1 cellular context compared by ENCODE assay signal in the genomic region with DNA sequence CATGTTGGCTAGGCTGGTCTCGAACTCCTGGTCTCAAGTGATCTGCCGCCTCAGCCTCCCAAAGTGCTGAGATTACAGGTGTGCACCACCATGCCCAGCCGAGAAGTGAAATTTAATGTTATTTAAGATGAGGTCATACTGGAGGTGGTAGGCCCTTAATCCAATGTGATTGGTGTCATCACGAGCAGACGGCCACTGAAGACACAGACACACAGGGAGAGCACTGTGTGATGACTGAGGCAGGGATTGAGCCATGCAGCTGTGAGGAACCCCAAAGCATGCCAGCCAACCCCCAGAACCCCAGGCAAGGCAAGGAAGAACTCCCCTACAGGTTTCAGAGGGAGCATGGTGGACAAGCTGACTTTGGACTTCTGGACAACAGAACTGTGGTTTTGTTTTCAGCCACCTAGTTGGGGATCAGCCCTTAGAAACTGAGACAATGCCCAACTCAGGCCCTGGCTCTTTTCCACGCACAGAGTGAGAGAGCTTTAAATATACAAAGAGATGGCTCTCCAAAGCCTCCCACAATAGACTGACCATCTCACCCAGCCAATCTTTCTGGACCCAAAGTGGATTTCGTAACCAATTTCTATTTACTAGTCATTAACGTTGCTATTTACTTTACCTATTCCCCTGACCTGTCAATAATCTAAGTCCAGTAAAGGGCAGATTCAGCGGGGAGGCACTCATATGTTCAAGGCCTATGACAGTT.
TF ChIP-seq lines count a peak whose summit lies in the region.

No MANE protein-coding gene starts in this region.

TF ChIP-seq in HepG2, 621 proteins besides CTCF, POLR2A, EP300 and RAD21 (continued from another document and continues in another):
- TF ChIP-seq ZNF550 (CRISPR knock-in tag; IDR thresholded peaks at IDR 0.05; ENCODE audit: borderline replicate concordance) (no peak), ZNF503 (CRISPR knock-in tag; IDR thresholded peaks at IDR 0.05) (peak; percentile 98), REPIN1 (CRISPR knock-in tag; IDR thresholded peaks at IDR 0.05; ENCODE audit: borderline replicate concordance, low read depth) (peak; percentile 89), DDIT3 (CRISPR knock-in tag; IDR thresholded peaks at IDR 0.05) (no peak), ZNF737 (CRISPR knock-in tag; IDR thresholded peaks at IDR 0.05; ENCODE audit: borderline replicate concordance) (no peak), ZNF709 (CRISPR knock-in tag; IDR thresholded peaks at IDR 0.05) (peak; percentile 57; the same call in 1 of the 2 replicates), ARNTL (CRISPR knock-in tag; IDR thresholded peaks at IDR 0.05) (peak; percentile 91), IKZF4 (CRISPR knock-in tag; IDR thresholded peaks at IDR 0.05; ENCODE audit: borderline replicate concordance, low read depth, not compliant biosample characterization) (no peak), SMAD3 (CRISPR knock-in tag; IDR thresholded peaks at IDR 0.05) (peak; percentile 93), SIX1 (CRISPR knock-in tag; IDR thresholded peaks at IDR 0.05; ENCODE audit: borderline replicate concordance) (peak; percentile 90; the same call in 1 of the 2 replicates), ZNF543 (CRISPR knock-in tag; IDR thresholded peaks at IDR 0.05) (peak; percentile 72; the same call in 1 of the 2 replicates), DMAP1 (CRISPR knock-in tag; IDR thresholded peaks at IDR 0.05) (peak; percentile 72; the same call in 1 of the 2 replicates), TMF1 (CRISPR knock-in tag; IDR thresholded peaks at IDR 0.05; ENCODE audit: low read depth) (no peak), ZNF124 (CRISPR knock-in tag; IDR thresholded peaks at IDR 0.05) (peak; percentile 82), PHF8 (CRISPR knock-in tag; IDR thresholded peaks at IDR 0.05) (peak; percentile 27; the same call in 1 of the 2 replicates), HIVEP1 (CRISPR knock-in tag; IDR thresholded peaks at IDR 0.05) (no peak), EED (CRISPR knock-in tag; IDR thresholded peaks at IDR 0.05) (peak; percentile 51; the same call in 1 of the 2 replicates), ZMYM2 (CRISPR knock-in tag; IDR thresholded peaks at IDR 0.05) (peak; percentile 91), HDAC2 (CRISPR knock-in tag; IDR thresholded peaks at IDR 0.05) (peak; percentile 96), FOXO1 (CRISPR knock-in tag; IDR thresholded peaks at IDR 0.05) (peak; percentile 93), HNF4G (IDR thresholded peaks at IDR 0.05; ENCODE audit: borderline replicate concordance, low read depth, low read length) (peak; percentile 91), HNF4G (CRISPR knock-in tag; IDR thresholded peaks at IDR 0.05; ENCODE audit: borderline replicate concordance, low read depth) (peak; percentile 91; the same call in 1 of the 2 replicates), ZNF629 (CRISPR knock-in tag; conservative IDR thresholded peaks at IDR 0.05) (peak; percentile 47; the same call in 1 of the 2 replicates), ZNF460 (CRISPR knock-in tag; IDR thresholded peaks at IDR 0.05; ENCODE audit: borderline replicate concordance) (peak; percentile 92), RFX3 (CRISPR knock-in tag; IDR thresholded peaks at IDR 0.05) (peak; percentile 72), GATAD2A (CRISPR knock-in tag; IDR thresholded peaks at IDR 0.05) (peak; percentile 98), CBX2 (IDR thresholded peaks at IDR 0.05; ENCODE audit: low read depth, low read length) (no peak), CBX2 (CRISPR knock-in tag; IDR thresholded peaks at IDR 0.05; ENCODE audit: low read depth) (no peak)
- TF ChIP-seq, protein P1, sequence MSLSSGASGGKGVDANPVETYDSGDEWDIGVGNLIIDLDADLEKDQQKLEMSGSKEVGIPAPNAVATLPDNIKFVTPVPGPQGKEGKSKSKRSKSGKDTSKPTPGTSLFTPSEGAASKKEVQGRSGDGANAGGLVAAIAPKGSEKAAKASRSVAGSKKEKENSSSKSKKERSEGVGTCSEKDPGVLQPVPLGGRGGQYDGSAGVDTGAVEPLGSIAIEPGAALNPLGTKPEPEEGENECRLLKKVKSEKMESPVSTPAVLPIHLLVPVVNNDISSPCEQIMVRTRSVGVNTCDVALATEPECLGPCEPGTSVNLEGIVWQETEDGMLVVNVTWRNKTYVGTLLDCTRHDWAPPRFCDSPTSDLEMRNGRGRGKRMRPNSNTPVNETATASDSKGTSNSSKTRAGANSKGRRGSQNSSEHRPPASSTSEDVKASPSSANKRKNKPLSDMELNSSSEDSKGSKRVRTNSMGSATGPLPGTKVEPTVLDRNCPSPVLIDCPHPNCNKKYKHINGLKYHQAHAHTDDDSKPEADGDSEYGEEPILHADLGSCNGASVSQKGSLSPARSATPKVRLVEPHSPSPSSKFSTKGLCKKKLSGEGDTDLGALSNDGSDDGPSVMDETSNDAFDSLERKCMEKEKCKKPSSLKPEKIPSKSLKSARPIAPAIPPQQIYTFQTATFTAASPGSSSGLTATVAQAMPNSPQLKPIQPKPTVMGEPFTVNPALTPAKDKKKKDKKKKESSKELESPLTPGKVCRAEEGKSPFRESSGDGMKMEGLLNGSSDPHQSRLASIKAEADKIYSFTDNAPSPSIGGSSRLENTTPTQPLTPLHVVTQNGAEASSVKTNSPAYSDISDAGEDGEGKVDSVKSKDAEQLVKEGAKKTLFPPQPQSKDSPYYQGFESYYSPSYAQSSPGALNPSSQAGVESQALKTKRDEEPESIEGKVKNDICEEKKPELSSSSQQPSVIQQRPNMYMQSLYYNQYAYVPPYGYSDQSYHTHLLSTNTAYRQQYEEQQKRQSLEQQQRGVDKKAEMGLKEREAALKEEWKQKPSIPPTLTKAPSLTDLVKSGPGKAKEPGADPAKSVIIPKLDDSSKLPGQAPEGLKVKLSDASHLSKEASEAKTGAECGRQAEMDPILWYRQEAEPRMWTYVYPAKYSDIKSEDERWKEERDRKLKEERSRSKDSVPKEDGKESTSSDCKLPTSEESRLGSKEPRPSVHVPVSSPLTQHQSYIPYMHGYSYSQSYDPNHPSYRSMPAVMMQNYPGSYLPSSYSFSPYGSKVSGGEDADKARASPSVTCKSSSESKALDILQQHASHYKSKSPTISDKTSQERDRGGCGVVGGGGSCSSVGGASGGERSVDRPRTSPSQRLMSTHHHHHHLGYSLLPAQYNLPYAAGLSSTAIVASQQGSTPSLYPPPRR (CRISPR knock-in tag; IDR thresholded peaks at IDR 0.05; ENCODE audit: borderline replicate concordance): peak; percentile 99
- TF ChIP-seq, protein P2, sequence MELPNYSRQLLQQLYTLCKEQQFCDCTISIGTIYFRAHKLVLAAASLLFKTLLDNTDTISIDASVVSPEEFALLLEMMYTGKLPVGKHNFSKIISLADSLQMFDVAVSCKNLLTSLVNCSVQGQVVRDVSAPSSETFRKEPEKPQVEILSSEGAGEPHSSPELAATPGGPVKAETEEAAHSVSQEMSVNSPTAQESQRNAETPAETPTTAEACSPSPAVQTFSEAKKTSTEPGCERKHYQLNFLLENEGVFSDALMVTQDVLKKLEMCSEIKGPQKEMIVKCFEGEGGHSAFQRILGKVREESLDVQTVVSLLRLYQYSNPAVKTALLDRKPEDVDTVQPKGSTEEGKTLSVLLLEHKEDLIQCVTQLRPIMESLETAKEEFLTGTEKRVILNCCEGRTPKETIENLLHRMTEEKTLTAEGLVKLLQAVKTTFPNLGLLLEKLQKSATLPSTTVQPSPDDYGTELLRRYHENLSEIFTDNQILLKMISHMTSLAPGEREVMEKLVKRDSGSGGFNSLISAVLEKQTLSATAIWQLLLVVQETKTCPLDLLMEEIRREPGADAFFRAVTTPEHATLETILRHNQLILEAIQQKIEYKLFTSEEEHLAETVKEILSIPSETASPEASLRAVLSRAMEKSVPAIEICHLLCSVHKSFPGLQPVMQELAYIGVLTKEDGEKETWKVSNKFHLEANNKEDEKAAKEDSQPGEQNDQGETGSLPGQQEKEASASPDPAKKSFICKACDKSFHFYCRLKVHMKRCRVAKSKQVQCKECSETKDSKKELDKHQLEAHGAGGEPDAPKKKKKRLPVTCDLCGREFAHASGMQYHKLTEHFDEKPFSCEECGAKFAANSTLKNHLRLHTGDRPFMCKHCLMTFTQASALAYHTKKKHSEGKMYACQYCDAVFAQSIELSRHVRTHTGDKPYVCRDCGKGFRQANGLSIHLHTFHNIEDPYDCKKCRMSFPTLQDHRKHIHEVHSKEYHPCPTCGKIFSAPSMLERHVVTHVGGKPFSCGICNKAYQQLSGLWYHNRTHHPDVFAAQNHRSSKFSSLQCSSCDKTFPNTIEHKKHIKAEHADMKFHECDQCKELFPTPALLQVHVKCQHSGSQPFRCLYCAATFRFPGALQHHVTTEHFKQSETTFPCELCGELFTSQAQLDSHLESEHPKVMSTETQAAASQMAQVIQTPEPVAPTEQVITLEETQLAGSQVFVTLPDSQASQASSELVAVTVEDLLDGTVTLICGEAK (IDR thresholded peaks at IDR 0.05): no peak
- TF ChIP-seq, protein P2 (CRISPR knock-in tag; IDR thresholded peaks at IDR 0.05): no peak; the same call in none of the 2 replicates
- TF ChIP-seq, protein P3, sequence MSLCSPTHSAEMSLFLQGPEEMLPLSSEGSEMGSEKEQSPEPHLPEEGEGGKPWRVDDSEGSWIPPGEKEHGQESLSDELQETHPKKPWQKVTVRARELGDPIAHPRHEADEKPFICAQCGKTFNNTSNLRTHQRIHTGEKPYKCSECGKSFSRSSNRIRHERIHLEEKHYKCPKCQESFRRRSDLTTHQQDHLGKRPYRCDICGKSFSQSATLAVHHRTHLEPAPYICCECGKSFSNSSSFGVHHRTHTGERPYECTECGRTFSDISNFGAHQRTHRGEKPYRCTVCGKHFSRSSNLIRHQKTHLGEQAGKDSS (CRISPR knock-in tag; IDR thresholded peaks at IDR 0.05; ENCODE audit: borderline replicate concordance, low read depth): peak; percentile 73
- TF ChIP-seq, protein P4, sequence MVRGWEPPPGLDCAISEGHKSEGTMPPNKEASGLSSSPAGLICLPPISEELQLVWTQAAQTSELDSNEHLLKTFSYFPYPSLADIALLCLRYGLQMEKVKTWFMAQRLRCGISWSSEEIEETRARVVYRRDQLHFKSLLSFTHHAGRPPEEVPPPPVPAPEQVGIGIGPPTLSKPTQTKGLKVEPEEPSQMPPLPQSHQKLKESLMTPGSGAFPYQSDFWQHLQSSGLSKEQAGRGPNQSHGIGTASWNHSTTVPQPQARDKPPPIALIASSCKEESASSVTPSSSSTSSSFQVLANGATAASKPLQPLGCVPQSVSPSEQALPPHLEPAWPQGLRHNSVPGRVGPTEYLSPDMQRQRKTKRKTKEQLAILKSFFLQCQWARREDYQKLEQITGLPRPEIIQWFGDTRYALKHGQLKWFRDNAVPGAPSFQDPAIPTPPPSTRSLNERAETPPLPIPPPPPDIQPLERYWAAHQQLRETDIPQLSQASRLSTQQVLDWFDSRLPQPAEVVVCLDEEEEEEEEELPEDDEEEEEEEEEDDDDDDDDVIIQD (CRISPR knock-in tag; IDR thresholded peaks at IDR 0.05; ENCODE audit: low read depth): peak; percentile 94
- TF ChIP-seq, protein P5, sequence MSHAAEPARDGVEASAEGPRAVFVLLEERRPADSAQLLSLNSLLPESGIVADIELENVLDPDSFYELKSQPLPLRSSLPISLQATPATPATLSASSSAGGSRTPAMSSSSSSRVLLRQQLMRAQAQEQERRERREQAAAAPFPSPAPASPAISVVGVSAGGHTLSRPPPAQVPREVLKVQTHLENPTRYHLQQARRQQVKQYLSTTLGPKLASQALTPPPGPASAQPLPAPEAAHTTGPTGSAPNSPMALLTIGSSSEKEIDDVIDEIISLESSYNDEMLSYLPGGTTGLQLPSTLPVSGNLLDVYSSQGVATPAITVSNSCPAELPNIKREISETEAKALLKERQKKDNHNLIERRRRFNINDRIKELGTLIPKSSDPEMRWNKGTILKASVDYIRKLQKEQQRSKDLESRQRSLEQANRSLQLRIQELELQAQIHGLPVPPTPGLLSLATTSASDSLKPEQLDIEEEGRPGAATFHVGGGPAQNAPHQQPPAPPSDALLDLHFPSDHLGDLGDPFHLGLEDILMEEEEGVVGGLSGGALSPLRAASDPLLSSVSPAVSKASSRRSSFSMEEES (CRISPR knock-in tag; IDR thresholded peaks at IDR 0.05): peak; percentile 90
